In the genomic region with DNA sequence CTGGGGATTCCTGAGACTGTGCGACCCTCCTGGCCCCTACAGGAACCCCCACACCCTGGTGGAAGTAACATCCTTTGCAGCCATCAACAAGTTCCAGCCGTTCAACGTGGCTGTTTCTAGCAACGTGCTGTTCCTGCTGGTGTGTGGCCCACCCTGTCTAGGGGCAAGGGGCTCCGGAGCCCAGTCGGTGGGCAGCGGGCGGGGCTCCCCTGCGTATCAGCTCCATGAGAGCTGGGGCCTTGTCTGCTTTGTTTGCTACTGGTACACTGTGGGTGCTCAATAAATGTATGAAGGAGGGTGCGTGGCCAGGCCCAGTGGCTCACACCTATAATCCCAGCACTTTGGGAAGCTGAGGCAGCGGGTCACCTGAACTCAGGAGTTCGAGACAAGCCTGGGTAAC, we compare ENCODE assay signal across 28 cellular contexts. TPM values are rescaled to one million over a fixed set of nuclear protein-coding genes. Genes with fewer than 3 reads are reported as not detected.
"Had no signal": no experiment of that assay in that cellular context is flagged by ENCODE, and none has a peak within 500 bp of the region (broad histone marks: within the 10 kb centered on the region; RNA-seq: fewer than 3 reads in every experiment).

No MANE protein-coding gene starts in this region.

- H3K36me3 Mint-ChIP-seq: naive B cell; natural killer cell treated with Interleukin-12 subunit alpha and Interleukin-12 subunit beta and Interleukin-15 and Interleukin-18, amount 100 ng/mL, for 72 hours; type B pancreatic cell had no signal

- ATAC-seq: gastrocnemius medialis; left lobe of liver; natural killer cell treated with Interleukin-12 subunit alpha and Interleukin-12 subunit beta and Interleukin-15 and Interleukin-18, amount 100 ng/mL, for 72 hours; sciatic nerve; stimulated activated effector memory CD8-positive, alpha-beta T cell treated with anti-CD3 and anti-CD28 coated beads, Interleukin-12 subunit alpha, Interleukin-12 subunit beta, amount 100 ng/mL, for 72 hours; stimulated activated naive CD8-positive, alpha-beta T cell treated with anti-CD3 and anti-CD28 coated beads, Interleukin-15, Interleukin-2, amounts not matched to agents 100 U/mL and 50 U/mL, for 24 hours had no signal

- DNase-seq: effector CD4-positive, alpha-beta T cell; foreskin fibroblast; gastrocnemius medialis; head of caudate nucleus; kidney; naive B cell; nucleus accumbens; stimulated activated CD4-positive, alpha-beta T cell treated with anti-CD3 and anti-CD28 coated beads, Interleukin-12 subunit alpha, Interleukin-12 subunit beta, amount 100 ng/mL, for 4 hours; stimulated activated CD4-positive, alpha-beta T cell treated with anti-CD3 and anti-CD28 coated beads, Interleukin-1b, Interleukin-23, amount 100 ng/mL, for 48 hours; stimulated activated CD4-positive, alpha-beta T cell treated with anti-CD3 and anti-CD28 coated beads, Interleukin-4, amount 100 ng/mL, for 24 hours; stimulated activated naive CD8-positive, alpha-beta T cell treated with anti-CD3 and anti-CD28 coated beads, Interleukin-15, Interleukin-2, amounts not matched to agents 100 U/mL and 50 U/mL, for 24 hours; substantia nigra; testis; tibial artery had no signal

- H3K27me3 ChIP-seq: dorsolateral prefrontal cortex, gastrocnemius medialis, neural progenitor cell, right atrium auricular region, testis, tibial artery had no signal

- H3K36me3 ChIP-seq: gastrocnemius medialis, neural progenitor cell, prostate gland had no signal

- H3K4me1 Mint-ChIP-seq: neural progenitor cell; stimulated activated effector memory CD8-positive, alpha-beta T cell treated with anti-CD3 and anti-CD28 coated beads, Interleukin-12 subunit alpha, Interleukin-12 subunit beta, amount 100 ng/mL, for 72 hours had no signal

- H3K4me1 ChIP-seq: gastrocnemius medialis, neural progenitor cell, prostate gland, tibial artery had no signal

- H3K27ac ChIP-seq: dorsolateral prefrontal cortex, epithelial cell of prostate, gastrocnemius medialis, neural progenitor cell, prostate gland, right atrium auricular region, testis, tibial artery had no signal

- H3K9me3 Mint-ChIP-seq: memory B cell; naive B cell; natural killer cell treated with Interleukin-12 subunit alpha and Interleukin-12 subunit beta and Interleukin-15 and Interleukin-18, amount 100 ng/mL, for 72 hours; neural progenitor cell; stimulated activated effector memory CD8-positive, alpha-beta T cell treated with anti-CD3 and anti-CD28 coated beads, Interleukin-12 subunit alpha, Interleukin-12 subunit beta, amount 100 ng/mL, for 72 hours; type B pancreatic cell had no signal

- FAIRE-seq: colon, kidney had no signal

- H3K27me3 Mint-ChIP-seq: memory B cell; naive B cell; natural killer cell treated with Interleukin-12 subunit alpha and Interleukin-12 subunit beta and Interleukin-15 and Interleukin-18, amount 100 ng/mL, for 72 hours; type B pancreatic cell had no signal

- H3K4me2 ChIP-seq: neural progenitor cell, smooth muscle cell had no signal

- H3K4me3 ChIP-seq: dorsolateral prefrontal cortex, gastrocnemius medialis, lung, neural progenitor cell, prostate gland, right atrium auricular region, smooth muscle cell, testis, tibial artery had no signal

- H2AFZ ChIP-seq: neural progenitor cell had no signal

- H3K9ac ChIP-seq: neural progenitor cell had no signal

- H3K27ac Mint-ChIP-seq: memory B cell; naive B cell; natural killer cell treated with Interleukin-12 subunit alpha and Interleukin-12 subunit beta and Interleukin-15 and Interleukin-18, amount 100 ng/mL, for 72 hours; neural progenitor cell; stimulated activated effector memory CD8-positive, alpha-beta T cell treated with anti-CD3 and anti-CD28 coated beads, Interleukin-12 subunit alpha, Interleukin-12 subunit beta, amount 100 ng/mL, for 72 hours; type B pancreatic cell had no signal

- H3K4me3 Mint-ChIP-seq: memory B cell; naive B cell; natural killer cell treated with Interleukin-12 subunit alpha and Interleukin-12 subunit beta and Interleukin-15 and Interleukin-18, amount 100 ng/mL, for 72 hours; neural progenitor cell; stimulated activated effector memory CD8-positive, alpha-beta T cell treated with anti-CD3 and anti-CD28 coated beads, Interleukin-12 subunit alpha, Interleukin-12 subunit beta, amount 100 ng/mL, for 72 hours; type B pancreatic cell had no signal

- H3K9me3 ChIP-seq: gastrocnemius medialis, prostate gland, right atrium auricular region, testis, tibial artery had no signal

RNA-seq across cellular contexts. Expression of a gene that starts 49.9 kb away (rescaled TPM):
- total RNA-seq: gastrocnemius medialis, right atrium auricular region had no signal
